In genomic region chr20:33399924-33400323, GRCh38 we compare ENCODE assay signal across 1 cellular context.
A peak's percentile ranks its signal among the peaks of the same experiment; 100 is the strongest.
TF ChIP-seq lines count a peak whose summit lies in the region.

No MANE protein-coding gene starts in this region.

TF ChIP-seq in HepG2, 621 proteins besides CTCF, POLR2A, EP300 and RAD21 (continued from another document):
- TF ChIP-seq AGO2 (optimal IDR thresholded peaks at IDR 0.05; ENCODE audit: low read depth, low read length) = no peak
- TF ChIP-seq ARID5B (CRISPR knock-in tag; IDR thresholded peaks at IDR 0.05) = 0 out of 2 replicates have a peak, but pooled peaks have one; percentile 9
- no peak for TF ChIP-seq GFI1 (CRISPR knock-in tag; IDR thresholded peaks at IDR 0.05; ENCODE audit: borderline replicate concordance)
- TF ChIP-seq GATAD1 (CRISPR knock-in tag; IDR thresholded peaks at IDR 0.05) = 0 out of 2 replicates have a peak, but pooled peaks have one; percentile 36
- no peak for TF ChIP-seq PAWR (CRISPR knock-in tag; IDR thresholded peaks at IDR 0.05; ENCODE audit: borderline replicate concordance)
- no peak for TF ChIP-seq GMEB2 (CRISPR knock-in tag; IDR thresholded peaks at IDR 0.05; ENCODE audit: low read depth)
- no peak for TF ChIP-seq ZNF276 (CRISPR knock-in tag; IDR thresholded peaks at IDR 0.05; ENCODE audit: low read depth)
- peak; percentile 51; the same call in 1 of the 2 replicates for TF ChIP-seq HMG20B (CRISPR knock-in tag; conservative IDR thresholded peaks at IDR 0.05)
- TF ChIP-seq TSC22D2 (CRISPR knock-in tag; IDR thresholded peaks at IDR 0.05; ENCODE audit: borderline replicate concordance) = no peak
- TF ChIP-seq ZNF780A (CRISPR knock-in tag; IDR thresholded peaks at IDR 0.05) = 0 out of 2 replicates have a peak, but pooled peaks have one; percentile 80
- TF ChIP-seq PLRG1 (conservative IDR thresholded peaks at IDR 0.05) = no peak
- TF ChIP-seq E2F1 (CRISPR knock-in tag; IDR thresholded peaks at IDR 0.05) = no peak
- TF ChIP-seq TEAD3 (CRISPR knock-in tag; optimal IDR thresholded peaks at IDR 0.05; ENCODE audit: borderline replicate concordance) = peak; percentile 58
- no peak for TF ChIP-seq ZNF441 (CRISPR knock-in tag; IDR thresholded peaks at IDR 0.05; ENCODE audit: borderline replicate concordance)
- no peak for TF ChIP-seq EZH2 (conservative IDR thresholded peaks at IDR 0.05; ENCODE audit: low read depth, low read length)
- TF ChIP-seq HMG20A (CRISPR knock-in tag; IDR thresholded peaks at IDR 0.05; ENCODE audit: borderline replicate concordance) = no peak
- TF ChIP-seq SOX5 (CRISPR knock-in tag; IDR thresholded peaks at IDR 0.05; ENCODE audit: borderline replicate concordance) = peak; percentile 29; the same call in 1 of the 2 replicates
- TF ChIP-seq ZNF263 (CRISPR knock-in tag; IDR thresholded peaks at IDR 0.05) = peak; percentile 57; the same call in 1 of the 2 replicates
- TF ChIP-seq NFYC (CRISPR knock-in tag; IDR thresholded peaks at IDR 0.05) = no peak
- no peak for TF ChIP-seq ZNF496 (CRISPR knock-in tag; IDR thresholded peaks at IDR 0.05; ENCODE audit: insufficient replicate concordance)
- TF ChIP-seq TEAD2 (CRISPR knock-in tag; IDR thresholded peaks at IDR 0.05) = peak; percentile 36; the same call in 1 of the 2 replicates
- no peak for TF ChIP-seq E2F2 (CRISPR knock-in tag; IDR thresholded peaks at IDR 0.05; ENCODE audit: borderline replicate concordance)
- no peak for TF ChIP-seq ZNF501 (CRISPR knock-in tag; IDR thresholded peaks at IDR 0.05)
- TF ChIP-seq TRAFD1 (CRISPR knock-in tag; IDR thresholded peaks at IDR 0.05; ENCODE audit: borderline replicate concordance) = no peak
- no peak for TF ChIP-seq ZNF121 (CRISPR knock-in tag; IDR thresholded peaks at IDR 0.05)
- no peak for TF ChIP-seq NCOA2 (CRISPR knock-in tag; IDR thresholded peaks at IDR 0.05)
- TF ChIP-seq ZNF768 (CRISPR knock-in tag; IDR thresholded peaks at IDR 0.05) = 0 out of 2 replicates have a peak, but pooled peaks have one; percentile 6
- TF ChIP-seq TP53 (CRISPR knock-in tag; conservative IDR thresholded peaks at IDR 0.05) = no peak
- no peak for TF ChIP-seq ZIK1 (CRISPR knock-in tag; IDR thresholded peaks at IDR 0.05; ENCODE audit: borderline replicate concordance, low read depth)
- no peak for TF ChIP-seq STAT5B (CRISPR knock-in tag; IDR thresholded peaks at IDR 0.05)
- TF ChIP-seq IKZF4 (CRISPR knock-in tag; IDR thresholded peaks at IDR 0.05; ENCODE audit: borderline replicate concordance, low read depth, not compliant biosample characterization) = no peak
- TF ChIP-seq HOXA5 (CRISPR knock-in tag; IDR thresholded peaks at IDR 0.05) = 0 out of 2 replicates have a peak, but pooled peaks have one; percentile 24
- no peak for TF ChIP-seq ZNF724P (CRISPR knock-in tag; IDR thresholded peaks at IDR 0.05; ENCODE audit: borderline replicate concordance)
- no peak for TF ChIP-seq ZFYVE20 (CRISPR knock-in tag; IDR thresholded peaks at IDR 0.05; ENCODE audit: borderline replicate concordance, low read depth)
- TF ChIP-seq ZNF816 (CRISPR knock-in tag; IDR thresholded peaks at IDR 0.05; ENCODE audit: borderline replicate concordance) = no peak
- no peak for TF ChIP-seq NRL (CRISPR knock-in tag; IDR thresholded peaks at IDR 0.05; ENCODE audit: borderline replicate concordance)
- TF ChIP-seq RFXANK (CRISPR knock-in tag; IDR thresholded peaks at IDR 0.05) = no peak
- TF ChIP-seq CHCHD3 (CRISPR knock-in tag; IDR thresholded peaks at IDR 0.05) = no peak
- TF ChIP-seq ISX (CRISPR knock-in tag; conservative IDR thresholded peaks at IDR 0.05) = no peak
